17 cellular contexts compared by ENCODE assay signal in genomic region chr10:119415536-119416527, GRCh38.
DNase-seq lines count a peak whose midpoint lies in the region; ATAC-seq and TF ChIP-seq lines count a peak whose summit lies in the region.
"Had no signal": no experiment of that assay in that cellular context is flagged by ENCODE, and none has a peak within 500 bp of the region (broad histone marks: within the 10 kb centered on the region; RNA-seq: fewer than 3 reads in every experiment).

No MANE protein-coding gene starts in this region.

- TF ChIP-seq CTCF in IMR-90 (conservative IDR thresholded peaks at IDR 0.05; ENCODE audit: low read depth, low read length), result no peak
- no peak for TF ChIP-seq CTCF in endothelial cell (IDR thresholded peaks at IDR 0.05; ENCODE audit: unreplicated experiment)
- no peak for TF ChIP-seq CTCF in RWPE1 (conservative IDR thresholded peaks at IDR 0.05; ENCODE audit: low read depth)

- dilution Hi-C loops in IMR-90 (cut with HindIII; ENCODE audit: low sequenced_read_pairs, unreplicated experiment), result no loop called here

- H4K5ac ChIP-seq in IMR-90 (ENCODE audit: low read depth, low read length), result peak overlapping the region; percentile 78

- H2AK9ac ChIP-seq in IMR-90 (replicated peaks; ENCODE audit: low read depth, low read length, poor library complexity), result peak overlapping the region; percentile 58

- H2BK15ac ChIP-seq in IMR-90 (ENCODE audit: low read depth, low read length) (peak overlapping the region; percentile 80; the same call in 2 of the 3 replicates), mesenchymal stem cell (ENCODE audit: low read depth, poor library complexity, severe bottlenecking) (peak overlapping the region; percentile 73)

- H2AK5ac ChIP-seq in IMR-90 (ENCODE audit: low read depth, low read length) (peak overlapping the region; percentile 94), mesenchymal stem cell (ENCODE audit: low read length, severe bottlenecking) (no peak overlapping the region)

- DNase-seq in IMR-90 (no peak), endothelial cell (ENCODE audit: low spot score) (no peak), mesenchymal stem cell (no peak), NCI-H2107 treated with DMSO at 0.1 percent for 48 hours (lab: John Stamatoyannopoulos, UW; ENCODE audit: unreplicated experiment) (no peak), RWPE1 (ENCODE audit: low spot score) (no peak)
- DNase-seq in effector memory CD4-positive, alpha-beta T cell, result no peak
- DNase-seq: NCI-H1417 treated with DMSO at 0.1 percent for 48 hours, T1000 had no signal

- BruUV-seq in IMR-90 (replicated peaks; lab: Mats Ljungman, UMichigan), result no TSS peak

- peaks cover 26% of the 10 kb centered on the region; the same call in 1 of the 2 replicates for H3K36me3 ChIP-seq in IMR-90 (ENCODE audit: control insufficient read depth, insufficient read depth, low read length)
- peaks cover 0 to 3% of the 10 kb centered on the region in 2 experiments for H3K36me3 ChIP-seq in mesenchymal stem cell (ENCODE audit: control insufficient read depth in 1 of 2, insufficient read depth in 2 of 2, low read depth in 1 of 2, low read length in 2 of 2)
- no peaks in the 10 kb centered on the region for H3K36me3 ChIP-seq in effector memory CD4-positive, alpha-beta T cell (ENCODE audit: control insufficient read depth, insufficient read depth, low read length)
- H3K36me3 ChIP-seq: BLaER1 treated with 17β-estradiol and CSF1 and Interleukin-3, amounts not matched to agents 10 nM and 100 nM; HAP-1; tibial nerve had no signal

- H3K9me3 ChIP-seq in IMR-90 (ENCODE audit: control insufficient read depth, insufficient read depth, low read length), result no peaks in the 10 kb centered on the region
- no peaks in the 10 kb centered on the region for H3K9me3 ChIP-seq in mesenchymal stem cell (ENCODE audit: control insufficient read depth, low read length)
- no peaks in the 10 kb centered on the region for H3K9me3 ChIP-seq in effector memory CD4-positive, alpha-beta T cell (ENCODE audit: control insufficient read depth, low read length)
- H3K9me3 ChIP-seq: BLaER1 treated with 17β-estradiol and CSF1 and Interleukin-3, amounts not matched to agents 10 nM and 100 nM; HAP-1; tibial nerve had no signal

- peak overlapping the region; percentile 73 for H3K27ac ChIP-seq in IMR-90 (ENCODE audit: insufficient read depth, low read length)
- no peak overlapping the region for H3K27ac ChIP-seq in mesenchymal stem cell (ENCODE audit: low read length, poor library complexity, severe bottlenecking)
- no peak overlapping the region for H3K27ac ChIP-seq in effector memory CD4-positive, alpha-beta T cell (ENCODE audit: insufficient read depth, low read length, poor library complexity, severe bottlenecking)
- no peak overlapping the region for H3K27ac ChIP-seq in RWPE1
- H3K27ac ChIP-seq: BLaER1 treated with 17β-estradiol and CSF1 and Interleukin-3, amounts not matched to agents 10 nM and 100 nM; VCaP had no signal

- H2BK120ac ChIP-seq in IMR-90 (ENCODE audit: low read depth, low read length), result peak overlapping the region; percentile 89
- peak overlapping the region; percentile 50 for H2BK120ac ChIP-seq in mesenchymal stem cell (ENCODE audit: low read depth, low read length)

- in situ Hi-C loops in IMR-90 (cut with MboI; ENCODE audit: low sequenced_read_pairs), result loop anchor here (5.0 kb wide), 1 partner anchor 209 kb away; the partner anchor contains the start of gene GRK5

- intact Hi-C loops in IMR-90 (cut with micrococcal nuclease), result loop anchor here (2.0 kb wide), 3 partner anchors 45 to 217 kb away; no protein-coding TSS in a partner anchor

- H3K9ac ChIP-seq in IMR-90 (ENCODE audit: low read depth, low read length), result no peak overlapping the region
- H3K9ac ChIP-seq in mesenchymal stem cell (ENCODE audit: low read length), result no peak overlapping the region
- H3K9ac ChIP-seq: BLaER1 treated with 17β-estradiol and CSF1 and Interleukin-3, amounts not matched to agents 10 nM and 100 nM had no signal

- H3K23ac ChIP-seq in IMR-90 (ENCODE audit: low read depth, low read length) (no peak overlapping the region), mesenchymal stem cell (ENCODE audit: low read length in 2 of 2) (no peak overlapping the region)

- H4K8ac ChIP-seq in IMR-90 (ENCODE audit: low read depth in 2 of 2, low read length in 2 of 2) (peak overlapping the region; percentile 27 to 34; a peak in 2 of 4 replicates), mesenchymal stem cell (ENCODE audit: low read length) (peak overlapping the region; percentile 27)

- no peak overlapping the region for H3K56ac ChIP-seq in IMR-90 (ENCODE audit: extremely low read depth, insufficient read depth, low read length)

- POLR2A ChIA-PET in IMR-90 (lab: Charles Lee; ENCODE audit: unreplicated experiment) (no interaction called here), RWPE1 (lab: Yijun Ruan, JAX; ENCODE audit: low non-redundant PET) (no interaction called here)

- H3K79me1 ChIP-seq in IMR-90 (ENCODE audit: low read depth in 1 of 2, low read length in 2 of 2) (peaks cover 7 to 56% of the 10 kb centered on the region in 2 experiments; a peak in 3 of 4 replicates), mesenchymal stem cell (replicated peaks; ENCODE audit: low read length, poor library complexity, severe bottlenecking) (peaks cover 4% of the 10 kb centered on the region)

- H3K4me1 ChIP-seq in IMR-90 (ENCODE audit: control insufficient read depth, insufficient read depth, low read length) (peaks cover 33% of the 10 kb centered on the region), mesenchymal stem cell (ENCODE audit: control insufficient read depth, insufficient read depth, low read depth, low read length) (peaks cover 30% of the 10 kb centered on the region)
- H3K4me1 ChIP-seq in effector memory CD4-positive, alpha-beta T cell (ENCODE audit: control insufficient read depth, insufficient read depth, low read length, poor library complexity, severe bottlenecking), result no peaks in the 10 kb centered on the region
- H3K4me1 ChIP-seq: HAP-1 had no signal

- peaks cover 46% of the 10 kb centered on the region for H3K4me1 Mint-ChIP-seq in endothelial cell (ENCODE audit: unreplicated experiment)
- H3K4me1 Mint-ChIP-seq in stimulated activated memory B cell treated with anti-CD40 and anti-IgM and Interleukin-4, amounts not matched to agents 10 μg/mL and 1 μg/mL and 100 μg/mL, for 72 hours, result peaks cover 8% of the 10 kb centered on the region
- H3K4me1 Mint-ChIP-seq: activated naive CD8-positive, alpha-beta T cell treated with anti-CD3 and anti-CD28 coated beads, Interleukin-2, amount 50 U/mL, for 24 hours had no signal

- H2BK5ac ChIP-seq in IMR-90 (ENCODE audit: low read depth, low read length, poor library complexity, severe bottlenecking), result peak overlapping the region; percentile 67
- no peak overlapping the region for H2BK5ac ChIP-seq in mesenchymal stem cell (ENCODE audit: low read depth, low read length, poor library complexity, severe bottlenecking)

- no peak for TF ChIP-seq POLR2A in IMR-90 (IDR thresholded peaks at IDR 0.05; ENCODE audit: low read depth, low read length)

- H3K14ac ChIP-seq in IMR-90 (replicated peaks; ENCODE audit: low read depth, low read length) (peak overlapping the region; percentile 40; the same call in 1 of the 2 replicates), mesenchymal stem cell (ENCODE audit: low read length in 2 of 2) (peak overlapping the region in 1 of 2 experiments; percentile 44)

- H2AFZ ChIP-seq in IMR-90 (replicated peaks; ENCODE audit: low read length, poor library complexity) (no peak overlapping the region), mesenchymal stem cell (ENCODE audit: low read depth, low read length) (no peak overlapping the region)

- peak overlapping the region; percentile 90 to 91 for H2BK12ac ChIP-seq in mesenchymal stem cell (ENCODE audit: low read length in 2 of 2)

- H3K4me2 ChIP-seq in IMR-90 (ENCODE audit: low read depth, low read length) (no peak overlapping the region), mesenchymal stem cell (ENCODE audit: low read length, poor library complexity, severe bottlenecking) (no peak overlapping the region)

- CTCF ChIA-PET in IMR-90 (lab: Yijun Ruan, JAX), result interaction anchor here (0.9 to 2.1 kb wide), 2 partner anchors 209 to 216 kb away, joined by 4 to 6 read pairs; no protein-coding TSS in a partner anchor
- CTCF ChIA-PET in RWPE1 (lab: Yijun Ruan, JAX), result interaction anchor here (0.5 to 1.7 kb wide), 10 partner anchors 9 to 216 kb away, joined by 3 to 10 read pairs (median 4); partner anchors contain the start of gene GRK5

- peak overlapping the region; percentile 72 for H3K4me3 Mint-ChIP-seq in endothelial cell (ENCODE audit: unreplicated experiment)
- H3K4me3 Mint-ChIP-seq in stimulated activated memory B cell treated with anti-CD40 and anti-IgM and Interleukin-4, amounts not matched to agents 10 μg/mL and 1 μg/mL and 100 μg/mL, for 72 hours, result no peak overlapping the region
- H3K4me3 Mint-ChIP-seq: activated naive CD8-positive, alpha-beta T cell treated with anti-CD3 and anti-CD28 coated beads, Interleukin-2, amount 50 U/mL, for 24 hours; activated T-cell treated with anti-CD3 and anti-CD28 coated beads, Interleukin-2, amount 50 U/mL, for 24 hours had no signal

- H4K91ac ChIP-seq in IMR-90 (ENCODE audit: insufficient read depth, low read depth, low read length) (peak overlapping the region; percentile 62), mesenchymal stem cell (ENCODE audit: low read length) (peak overlapping the region; percentile 76)

- 95% methylated on average over 12 of the region's 21 CpGs; no CpG with 5 or more reads in 1 of the 2 experiments for WGBS in IMR-90 (ENCODE audit: extremely low coverage in 2 of 2, insufficient read length in 1 of 2), 2 experiments
- 92% methylated on average over 21 of the region's 21 CpGs for WGBS in mesenchymal stem cell

- peaks cover 21% of the 10 kb centered on the region for H3K9me1 ChIP-seq in IMR-90 (ENCODE audit: insufficient read depth, low read length)

- H3K18ac ChIP-seq in IMR-90 (ENCODE audit: low read depth, low read length) (peak overlapping the region; percentile 93), mesenchymal stem cell (ENCODE audit: low read depth in 1 of 2, low read length in 2 of 2) (peak overlapping the region; percentile 58 to 88)

- no peaks in the 10 kb centered on the region for H3K9me3 Mint-ChIP-seq in endothelial cell (ENCODE audit: unreplicated experiment)
- H3K9me3 Mint-ChIP-seq in stimulated activated memory B cell treated with anti-CD40 and anti-IgM and Interleukin-4, amounts not matched to agents 10 μg/mL and 1 μg/mL and 100 μg/mL, for 72 hours, result no peaks in the 10 kb centered on the region
- H3K9me3 Mint-ChIP-seq: activated naive CD8-positive, alpha-beta T cell treated with anti-CD3 and anti-CD28 coated beads, Interleukin-2, amount 50 U/mL, for 24 hours; activated T-cell treated with anti-CD3 and anti-CD28 coated beads, Interleukin-2, amount 50 U/mL, for 24 hours had no signal

- no peak for ATAC-seq in IMR-90 (ENCODE audit: low read depth)
- ATAC-seq in stimulated activated memory B cell treated with anti-CD40 and anti-IgM and Interleukin-4, amounts not matched to agents 10 μg/mL and 1 μg/mL and 100 μg/mL, for 72 hours, result peak; percentile 9
- ATAC-seq: sciatic nerve had no signal

- H4K20me1 ChIP-seq in IMR-90 (ENCODE audit: insufficient read depth, low read length), result peaks cover 7% of the 10 kb centered on the region

- H3K27me3 ChIP-seq in IMR-90 (ENCODE audit: control insufficient read depth, insufficient read depth, low read length) (no peaks in the 10 kb centered on the region), mesenchymal stem cell (ENCODE audit: control insufficient read depth in 1 of 2, insufficient read depth in 1 of 2, low read length in 2 of 2) (no peaks in the 10 kb centered on the region)
- H3K27me3 ChIP-seq in effector memory CD4-positive, alpha-beta T cell (replicated peaks; ENCODE audit: control insufficient read depth, insufficient read depth, low read length, poor library complexity, severe bottlenecking), result no peaks in the 10 kb centered on the region
- H3K27me3 ChIP-seq: tibial nerve had no signal

- peak overlapping the region; percentile 90 for H2BK20ac ChIP-seq in IMR-90 (ENCODE audit: low read depth, low read length)

- H3K36me3 Mint-ChIP-seq in endothelial cell (ENCODE audit: low read depth, unreplicated experiment), result peaks cover 40% of the 10 kb centered on the region
- peaks cover 6% of the 10 kb centered on the region for H3K36me3 Mint-ChIP-seq in stimulated activated memory B cell treated with anti-CD40 and anti-IgM and Interleukin-4, amounts not matched to agents 10 μg/mL and 1 μg/mL and 100 μg/mL, for 72 hours

- H3K4ac ChIP-seq in IMR-90 (ENCODE audit: low read depth, low read length) (peak overlapping the region; percentile 90), mesenchymal stem cell (ENCODE audit: low read depth in 1 of 2, low read length in 2 of 2) (peak overlapping the region; percentile 71 to 84)

- peaks cover 18% of the 10 kb centered on the region for H3K27me3 Mint-ChIP-seq in endothelial cell (ENCODE audit: unreplicated experiment)
- H3K27me3 Mint-ChIP-seq in stimulated activated memory B cell treated with anti-CD40 and anti-IgM and Interleukin-4, amounts not matched to agents 10 μg/mL and 1 μg/mL and 100 μg/mL, for 72 hours, result no peaks in the 10 kb centered on the region
- H3K27me3 Mint-ChIP-seq: activated naive CD8-positive, alpha-beta T cell treated with anti-CD3 and anti-CD28 coated beads, Interleukin-2, amount 50 U/mL, for 24 hours; activated T-cell treated with anti-CD3 and anti-CD28 coated beads, Interleukin-2, amount 50 U/mL, for 24 hours had no signal

- no peak for TF ChIP-seq RAD21 in IMR-90 (IDR thresholded peaks at IDR 0.05; ENCODE audit: low read length)

- H3K27ac Mint-ChIP-seq in endothelial cell (ENCODE audit: unreplicated experiment), result peak overlapping the region; percentile 72
- H3K27ac Mint-ChIP-seq in stimulated activated memory B cell treated with anti-CD40 and anti-IgM and Interleukin-4, amounts not matched to agents 10 μg/mL and 1 μg/mL and 100 μg/mL, for 72 hours, result no peak overlapping the region
- H3K27ac Mint-ChIP-seq: activated naive CD8-positive, alpha-beta T cell treated with anti-CD3 and anti-CD28 coated beads, Interleukin-2, amount 50 U/mL, for 24 hours; activated T-cell treated with anti-CD3 and anti-CD28 coated beads, Interleukin-2, amount 50 U/mL, for 24 hours had no signal

- H3K4me3 ChIP-seq in IMR-90 (ENCODE audit: insufficient read depth, low read depth, low read length), result no peak overlapping the region
- no peak overlapping the region for H3K4me3 ChIP-seq in mesenchymal stem cell (ENCODE audit: insufficient read depth in 1 of 2, low read depth in 1 of 2, low read length in 2 of 2)
- H3K4me3 ChIP-seq in effector memory CD4-positive, alpha-beta T cell (ENCODE audit: insufficient read depth, low read depth, low read length, poor library complexity, severe bottlenecking), result no peak overlapping the region
- H3K4me3 ChIP-seq: BLaER1 treated with 17β-estradiol and CSF1 and Interleukin-3, amounts not matched to agents 10 nM and 100 nM; HAP-1; lung; tibial nerve had no signal
